Comparison of ENCODE assay signal across 19 cellular contexts in genomic region chr15:101210058-101210457, GRCh38. TPM values are rescaled to one million over a fixed set of nuclear protein-coding genes. Genes with fewer than 3 reads are reported as not detected.
A peak's percentile ranks its signal among the peaks of the same experiment; 100 is the strongest.
DNase-seq lines count a peak whose midpoint lies in the region; ATAC-seq and TF ChIP-seq lines count a peak whose summit lies in the region.
"Had no signal": no experiment of that assay in that cellular context is flagged by ENCODE, and none has a peak within 500 bp of the region (broad histone marks: within the 10 kb centered on the region; RNA-seq: fewer than 3 reads in every experiment).

No MANE protein-coding gene starts in this region.

- H3K4me3 ChIP-seq in right atrium auricular region (no peak overlapping the region), muscle layer of colon (ENCODE audit: low read depth in 1 of 2, low read length in 2 of 2) (no peak overlapping the region)
- H3K4me3 ChIP-seq in CD4-positive, alpha-beta memory T cell (ENCODE audit: low read length in 2 of 2), result no peak overlapping the region
- H3K4me3 ChIP-seq: MG63, Peyer's patch had no signal

- H3K27ac ChIP-seq in right atrium auricular region, result peak overlapping the region; percentile 46 to 63
- peak overlapping the region; percentile 12 for H3K27ac ChIP-seq in muscle layer of colon (ENCODE audit: low read depth, low read length)
- no peak overlapping the region for H3K27ac ChIP-seq in CD4-positive, alpha-beta memory T cell (ENCODE audit: low read depth, low read length)

- no peak overlapping the region for H3K4me3 Mint-ChIP-seq in activated naive CD8-positive, alpha-beta T cell
- H3K4me3 Mint-ChIP-seq in CD4-positive, alpha-beta memory T cell, result no peak overlapping the region
- H3K4me3 Mint-ChIP-seq: T-cell, type B pancreatic cell had no signal

- CTCF ChIA-PET in CD4-positive, alpha-beta memory T cell (lab: Charles Lee; ENCODE audit: partially characterized antibody), result interaction anchor here (2.1 kb wide), 1 partner anchor 201 kb away, joined by 5 read pairs; no protein-coding TSS in a partner anchor

- no peak overlapping the region for H3K9ac ChIP-seq in muscle layer of colon (ENCODE audit: low read length)

- ATAC-seq in left ventricle myocardium superior (no peak), GM18868 (IDR thresholded peaks at IDR 0.05; ENCODE audit: unreplicated experiment) (no peak)
- ATAC-seq: esophagus mucosa, T-cell had no signal

- H3K36me3 Mint-ChIP-seq in activated naive CD8-positive, alpha-beta T cell, result peaks cover 18% of the 10 kb centered on the region
- peaks cover 0 to 3% of the 10 kb centered on the region in 2 donors for H3K36me3 Mint-ChIP-seq in CD4-positive, alpha-beta memory T cell

- peak overlapping the region; percentile 100 for H3K27ac Mint-ChIP-seq in activated naive CD8-positive, alpha-beta T cell
- peak overlapping the region in 3 of 7 donors; percentile 3 to 33 (median 25) for H3K27ac Mint-ChIP-seq in CD4-positive, alpha-beta memory T cell
- H3K27ac Mint-ChIP-seq: type B pancreatic cell had no signal

- no peaks in the 10 kb centered on the region for H3K9me3 ChIP-seq in right atrium auricular region
- no peaks in the 10 kb centered on the region for H3K9me3 ChIP-seq in muscle layer of colon (ENCODE audit: low read length)
- H3K9me3 ChIP-seq in CD4-positive, alpha-beta memory T cell (ENCODE audit: control insufficient read depth in 1 of 2, low read length in 2 of 2), result no peaks in the 10 kb centered on the region
- H3K9me3 ChIP-seq: MG63, Peyer's patch had no signal

- H3K36me3 ChIP-seq in right atrium auricular region, result no peaks in the 10 kb centered on the region
- H3K36me3 ChIP-seq in muscle layer of colon (ENCODE audit: insufficient read depth, low read length), result no peaks in the 10 kb centered on the region
- no peaks in the 10 kb centered on the region for H3K36me3 ChIP-seq in CD4-positive, alpha-beta memory T cell (ENCODE audit: insufficient read depth, low read length)
- H3K36me3 ChIP-seq: Peyer's patch had no signal

- H3K27me3 Mint-ChIP-seq in activated naive CD8-positive, alpha-beta T cell, result no peaks in the 10 kb centered on the region
- H3K27me3 Mint-ChIP-seq in CD4-positive, alpha-beta memory T cell, result no peaks in the 10 kb centered on the region
- H3K27me3 Mint-ChIP-seq: naive B cell, T-cell, type B pancreatic cell had no signal

- intact Hi-C loops in left ventricle myocardium superior (cut with micrococcal nuclease), result no loop called here
- intact Hi-C loops in CD4-positive, alpha-beta memory T cell (cut with micrococcal nuclease), result no loop called here

- peaks cover 4% of the 10 kb centered on the region for H3K9me3 Mint-ChIP-seq in activated naive CD8-positive, alpha-beta T cell (ENCODE audit: low read depth)
- no peaks in the 10 kb centered on the region for H3K9me3 Mint-ChIP-seq in CD4-positive, alpha-beta memory T cell
- H3K9me3 Mint-ChIP-seq: T-cell, type B pancreatic cell had no signal

- peaks cover 93% of the 10 kb centered on the region for H3K4me1 Mint-ChIP-seq in activated naive CD8-positive, alpha-beta T cell (ENCODE audit: low read depth)
- peaks cover 36 to 73% (median 63%) of the 10 kb centered on the region in 4 donors for H3K4me1 Mint-ChIP-seq in CD4-positive, alpha-beta memory T cell

- H3K4me1 ChIP-seq in right atrium auricular region, result peaks cover 0 to 65% of the 10 kb centered on the region in 2 donors
- H3K4me1 ChIP-seq in muscle layer of colon (ENCODE audit: insufficient read depth, low read length), result peaks cover 15% of the 10 kb centered on the region
- H3K4me1 ChIP-seq in CD4-positive, alpha-beta memory T cell (ENCODE audit: insufficient read depth, low read length), result peaks cover 18% of the 10 kb centered on the region
- H3K4me1 ChIP-seq: Peyer's patch had no signal

- H3K27me3 ChIP-seq in right atrium auricular region (no peaks in the 10 kb centered on the region), muscle layer of colon (ENCODE audit: control insufficient read depth in 1 of 2, insufficient read depth in 2 of 2, low read length in 2 of 2) (no peaks in the 10 kb centered on the region)
- H3K27me3 ChIP-seq in CD4-positive, alpha-beta memory T cell (ENCODE audit: insufficient read depth, low read length), result no peaks in the 10 kb centered on the region
- H3K27me3 ChIP-seq: MG63, Peyer's patch had no signal

- POLR2A ChIA-PET in CD4-positive, alpha-beta memory T cell (lab: Charles Lee; ENCODE audit: partially characterized antibody), result no interaction called here

- TF ChIP-seq CTCF in right atrium auricular region (IDR thresholded peaks at IDR 0.05), result no peak

- DNase-seq in right atrium auricular region (ENCODE audit: low spot score) (no peak), left ventricle myocardium superior (no peak), A172 (ENCODE audit: low spot score) (no peak), NCI-H2196 (lab: John Stamatoyannopoulos, UW; ENCODE audit: unreplicated experiment) (no peak)
- no peak for DNase-seq in CD4-positive, alpha-beta memory T cell
- DNase-seq: activated T-cell treated with anti-CD3 and anti-CD28 coated beads, Interleukin-2, amount 50 U/mL, for 1 hour; AML-193; DMS 273 treated with DMSO at 0.1 percent for 48 hours; MG63; naive B cell; NCI-H2029 treated with DMSO at 0.1 percent for 48 hours; NCI-H69; Peyer's patch; T-cell had no signal

RNA-seq across cellular contexts. Expression of gene CHSY1, which starts 41.8 kb away (rescaled TPM):
- total RNA-seq in right atrium auricular region (10 to 100 TPM; 23.1 to 26.1 TPM), left ventricle myocardium superior (11.7 TPM)
- total RNA-seq in A172 (2014; rRNA removed; shearing (Covaris generic)), result 21.9 and 22.4 TPM in 2 replicates
- 10 to 100 TPM; 11.1 to 11.9 TPM for total RNA-seq in CD4-positive, alpha-beta memory T cell
- polyA plus RNA-seq in CD4-positive, alpha-beta memory T cell, result 1 to 10 TPM in 1 of 2 donors, under 1 TPM in 1; 0.64 to 2.7 TPM
